In the genomic region with DNA sequence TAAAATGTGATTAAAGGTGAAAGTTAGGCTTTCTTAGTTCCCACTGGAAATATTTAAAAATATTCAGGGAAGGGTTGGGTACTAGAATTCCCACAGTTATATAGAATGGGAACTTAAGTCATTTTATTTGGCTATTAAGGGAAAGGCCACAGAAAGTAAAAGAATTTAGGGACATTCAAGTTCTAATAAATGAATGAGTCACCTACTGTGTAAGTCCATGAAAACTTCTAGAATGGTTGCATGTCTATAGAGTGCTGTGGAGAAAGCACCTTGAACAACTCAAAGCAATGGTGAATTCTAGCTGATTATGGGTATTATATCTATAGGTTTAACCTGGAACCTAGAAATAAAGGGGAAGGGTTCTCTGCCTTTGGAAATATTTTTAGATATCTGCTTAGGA, we compare ENCODE assay signal across 11 cellular contexts. TPM values are rescaled to one million over a fixed set of nuclear protein-coding genes. Genes with fewer than 3 reads are reported as not detected.
"Had no signal": no experiment of that assay in that cellular context is flagged by ENCODE, and none has a peak within 500 bp of the region (broad histone marks: within the 10 kb centered on the region; RNA-seq: fewer than 3 reads in every experiment).

No MANE protein-coding gene starts in this region.

- FAIRE-seq: H1, H54 had no signal

- H3K4me1 ChIP-seq: HAP-1 had no signal

- H3K9me3 ChIP-seq: HAP-1 had no signal

- H2AFZ ChIP-seq: GM23248, GM23338 had no signal

- H3K4me3 ChIP-seq: GM23248, GM23338, HAP-1 had no signal

- H3K27ac ChIP-seq: GM23248 had no signal

- DNase-seq: GM23248, GOT3, H7, H9, HCEC 1CT, HFFc6 had no signal

- ATAC-seq: GM23338, HCT116 had no signal

- H3K4me2 ChIP-seq: GM23338 had no signal

- H3K9ac ChIP-seq: GM23248 had no signal

- H3K36me3 ChIP-seq: HAP-1 had no signal

RNA-seq across cellular contexts. Expression of a gene that starts 28.1 kb away (rescaled TPM):
- total RNA-seq: GM23248, HFFc6 had no signal
- polyA plus RNA-seq: GM23248 had no signal
